In the genomic region with DNA sequence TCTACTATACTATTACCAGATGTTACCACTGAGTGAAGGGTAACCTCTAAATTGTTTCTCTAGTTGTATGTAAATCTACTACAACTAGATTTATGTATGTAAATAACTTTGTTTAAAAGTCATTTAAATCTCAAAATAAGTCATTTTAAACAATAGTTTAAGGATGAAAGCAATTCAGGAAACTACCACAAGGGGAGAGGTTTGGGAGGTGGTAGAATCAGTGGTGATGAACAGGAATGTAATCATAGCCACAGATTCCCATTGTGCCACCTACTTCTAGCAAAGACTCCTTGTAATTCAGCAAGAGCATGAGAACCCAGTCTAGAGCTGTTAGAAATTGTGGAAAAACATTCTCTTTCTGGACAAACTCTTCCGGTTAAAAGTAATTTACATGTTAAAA, we compare ENCODE assay signal across 1 cellular context.
TF ChIP-seq lines count a peak whose summit lies in the region.

No MANE protein-coding gene starts in this region.

TF ChIP-seq in SK-N-SH, 30 proteins besides CTCF, POLR2A, EP300 and RAD21 (continued from another document):
- TF ChIP-seq, protein P1, sequence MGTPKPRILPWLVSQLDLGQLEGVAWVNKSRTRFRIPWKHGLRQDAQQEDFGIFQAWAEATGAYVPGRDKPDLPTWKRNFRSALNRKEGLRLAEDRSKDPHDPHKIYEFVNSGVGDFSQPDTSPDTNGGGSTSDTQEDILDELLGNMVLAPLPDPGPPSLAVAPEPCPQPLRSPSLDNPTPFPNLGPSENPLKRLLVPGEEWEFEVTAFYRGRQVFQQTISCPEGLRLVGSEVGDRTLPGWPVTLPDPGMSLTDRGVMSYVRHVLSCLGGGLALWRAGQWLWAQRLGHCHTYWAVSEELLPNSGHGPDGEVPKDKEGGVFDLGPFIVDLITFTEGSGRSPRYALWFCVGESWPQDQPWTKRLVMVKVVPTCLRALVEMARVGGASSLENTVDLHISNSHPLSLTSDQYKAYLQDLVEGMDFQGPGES (IDR thresholded peaks at IDR 0.05; ENCODE audit: low read depth, low read length), result no peak
- TF ChIP-seq, protein P2, sequence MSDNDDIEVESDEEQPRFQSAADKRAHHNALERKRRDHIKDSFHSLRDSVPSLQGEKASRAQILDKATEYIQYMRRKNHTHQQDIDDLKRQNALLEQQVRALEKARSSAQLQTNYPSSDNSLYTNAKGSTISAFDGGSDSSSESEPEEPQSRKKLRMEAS (IDR thresholded peaks at IDR 0.05; ENCODE audit: low read depth), result no peak
- TF ChIP-seq YY1 (IDR thresholded peaks at IDR 0.05; ENCODE audit: low read depth) (no peak), ELF1 (IDR thresholded peaks at IDR 0.05) (no peak), RFX5 (IDR thresholded peaks at IDR 0.05; ENCODE audit: low read length) (no peak), MXI1 (IDR thresholded peaks at IDR 0.05; ENCODE audit: low read depth, low read length) (no peak), TCF12 (IDR thresholded peaks at IDR 0.05) (no peak), SIN3A (IDR thresholded peaks at IDR 0.05; ENCODE audit: borderline replicate concordance, low read depth, low read length) (no peak), EZH2phosphoT487 (IDR thresholded peaks at IDR 0.05; ENCODE audit: borderline replicate concordance, low read depth) (no peak), GATA2 (CRISPR knock-in tag; IDR thresholded peaks at IDR 0.05) (no peak), CHD2 (IDR thresholded peaks at IDR 0.05; ENCODE audit: low read length, partially characterized antibody) (no peak)
- TF ChIP-seq, protein P3, sequence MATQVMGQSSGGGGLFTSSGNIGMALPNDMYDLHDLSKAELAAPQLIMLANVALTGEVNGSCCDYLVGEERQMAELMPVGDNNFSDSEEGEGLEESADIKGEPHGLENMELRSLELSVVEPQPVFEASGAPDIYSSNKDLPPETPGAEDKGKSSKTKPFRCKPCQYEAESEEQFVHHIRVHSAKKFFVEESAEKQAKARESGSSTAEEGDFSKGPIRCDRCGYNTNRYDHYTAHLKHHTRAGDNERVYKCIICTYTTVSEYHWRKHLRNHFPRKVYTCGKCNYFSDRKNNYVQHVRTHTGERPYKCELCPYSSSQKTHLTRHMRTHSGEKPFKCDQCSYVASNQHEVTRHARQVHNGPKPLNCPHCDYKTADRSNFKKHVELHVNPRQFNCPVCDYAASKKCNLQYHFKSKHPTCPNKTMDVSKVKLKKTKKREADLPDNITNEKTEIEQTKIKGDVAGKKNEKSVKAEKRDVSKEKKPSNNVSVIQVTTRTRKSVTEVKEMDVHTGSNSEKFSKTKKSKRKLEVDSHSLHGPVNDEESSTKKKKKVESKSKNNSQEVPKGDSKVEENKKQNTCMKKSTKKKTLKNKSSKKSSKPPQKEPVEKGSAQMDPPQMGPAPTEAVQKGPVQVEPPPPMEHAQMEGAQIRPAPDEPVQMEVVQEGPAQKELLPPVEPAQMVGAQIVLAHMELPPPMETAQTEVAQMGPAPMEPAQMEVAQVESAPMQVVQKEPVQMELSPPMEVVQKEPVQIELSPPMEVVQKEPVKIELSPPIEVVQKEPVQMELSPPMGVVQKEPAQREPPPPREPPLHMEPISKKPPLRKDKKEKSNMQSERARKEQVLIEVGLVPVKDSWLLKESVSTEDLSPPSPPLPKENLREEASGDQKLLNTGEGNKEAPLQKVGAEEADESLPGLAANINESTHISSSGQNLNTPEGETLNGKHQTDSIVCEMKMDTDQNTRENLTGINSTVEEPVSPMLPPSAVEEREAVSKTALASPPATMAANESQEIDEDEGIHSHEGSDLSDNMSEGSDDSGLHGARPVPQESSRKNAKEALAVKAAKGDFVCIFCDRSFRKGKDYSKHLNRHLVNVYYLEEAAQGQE (IDR thresholded peaks at IDR 0.05; ENCODE audit: low read depth, low read length), result no peak
- TF ChIP-seq, protein P4, sequence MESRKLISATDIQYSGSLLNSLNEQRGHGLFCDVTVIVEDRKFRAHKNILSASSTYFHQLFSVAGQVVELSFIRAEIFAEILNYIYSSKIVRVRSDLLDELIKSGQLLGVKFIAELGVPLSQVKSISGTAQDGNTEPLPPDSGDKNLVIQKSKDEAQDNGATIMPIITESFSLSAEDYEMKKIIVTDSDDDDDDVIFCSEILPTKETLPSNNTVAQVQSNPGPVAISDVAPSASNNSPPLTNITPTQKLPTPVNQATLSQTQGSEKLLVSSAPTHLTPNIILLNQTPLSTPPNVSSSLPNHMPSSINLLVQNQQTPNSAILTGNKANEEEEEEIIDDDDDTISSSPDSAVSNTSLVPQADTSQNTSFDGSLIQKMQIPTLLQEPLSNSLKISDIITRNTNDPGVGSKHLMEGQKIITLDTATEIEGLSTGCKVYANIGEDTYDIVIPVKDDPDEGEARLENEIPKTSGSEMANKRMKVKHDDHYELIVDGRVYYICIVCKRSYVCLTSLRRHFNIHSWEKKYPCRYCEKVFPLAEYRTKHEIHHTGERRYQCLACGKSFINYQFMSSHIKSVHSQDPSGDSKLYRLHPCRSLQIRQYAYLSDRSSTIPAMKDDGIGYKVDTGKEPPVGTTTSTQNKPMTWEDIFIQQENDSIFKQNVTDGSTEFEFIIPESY (IDR thresholded peaks at IDR 0.05; ENCODE audit: borderline replicate concordance, low read depth), result no peak
